In the genomic region with DNA sequence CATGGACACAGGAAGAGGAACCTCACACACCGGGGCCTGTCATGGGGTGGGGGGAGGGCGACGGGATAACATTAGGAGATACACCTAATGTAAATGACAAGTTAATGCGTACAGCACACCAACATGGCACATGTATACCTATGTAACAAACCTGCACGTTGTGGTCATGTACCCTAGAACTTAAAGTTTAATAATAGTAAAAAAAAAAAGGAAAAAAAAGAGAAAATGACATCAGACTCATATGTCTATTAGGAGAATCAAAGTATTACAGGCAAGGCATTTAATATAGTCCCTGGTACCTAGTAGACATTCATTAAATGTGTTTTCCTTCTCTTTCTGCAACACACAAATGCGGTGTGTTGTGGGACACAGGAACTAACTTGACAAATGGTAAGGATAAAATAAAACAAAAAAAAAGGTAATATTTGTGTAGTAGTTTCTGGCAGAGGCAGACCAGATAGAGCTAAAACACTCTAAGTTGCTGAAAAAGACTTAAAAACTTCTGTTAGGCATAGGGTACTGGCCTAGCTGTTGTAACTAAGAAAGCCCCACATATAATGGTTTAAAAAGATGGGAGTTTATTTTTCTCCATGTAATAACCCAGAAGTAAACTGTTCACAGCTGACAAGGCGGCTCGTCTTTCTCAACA, we compare ENCODE assay signal across 14 cellular contexts.
DNase-seq lines count a peak whose midpoint lies in the region; ATAC-seq and TF ChIP-seq lines count a peak whose summit lies in the region.
"Had no signal": no experiment of that assay in that cellular context is flagged by ENCODE, and none has a peak within 500 bp of the region (broad histone marks: within the 10 kb centered on the region; RNA-seq: fewer than 3 reads in every experiment).

No MANE protein-coding gene starts in this region.

- no peak for TF ChIP-seq POLR2A in transverse colon (IDR thresholded peaks at IDR 0.05)

- H3K27ac Mint-ChIP-seq in activated CD4-positive, alpha-beta T cell treated with anti-CD3 and anti-CD28 coated beads, Interleukin-2, amount 10 ng/mL, durations not matched to agents 7 days and 5 days, result peak overlapping the region; percentile 43
- H3K27ac Mint-ChIP-seq in nephron, result peak overlapping the region in 2 of 3 experiments; percentile 1 to 37
- H3K27ac Mint-ChIP-seq: T-helper 17 cell had no signal

- in situ Hi-C loops in transverse colon (cut with MboI; ENCODE audit: low pct_ligation_motif_present in 1 of 4, low pct_unique_long_range_greater_than_20kb in 1 of 4, low sequenced_read_pairs in 3 of 4), result no loop called here

- H3K9me3 ChIP-seq in transverse colon, result no peaks in the 10 kb centered on the region

- H3K27me3 ChIP-seq in transverse colon, result no peaks in the 10 kb centered on the region

- H3K27me3 Mint-ChIP-seq in activated CD4-positive, alpha-beta T cell treated with anti-CD3 and anti-CD28 coated beads, Interleukin-2, amount 10 ng/mL, durations not matched to agents 7 days and 5 days, result peaks cover 20% of the 10 kb centered on the region
- no peaks in the 10 kb centered on the region for H3K27me3 Mint-ChIP-seq in nephron (ENCODE audit: low read depth)
- H3K27me3 Mint-ChIP-seq: T-helper 17 cell had no signal

- ATAC-seq in GM19467 (IDR thresholded peaks at IDR 0.05; ENCODE audit: unreplicated experiment) (no peak), GM19328 (IDR thresholded peaks at IDR 0.05; ENCODE audit: unreplicated experiment) (no peak), GM21723 (IDR thresholded peaks at IDR 0.05; ENCODE audit: unreplicated experiment) (no peak)
- ATAC-seq: stimulated activated naive CD8-positive, alpha-beta T cell treated with anti-CD3 and anti-CD28 coated beads, Interleukin-15, Interleukin-2, amounts not matched to agents 100 U/mL and 50 U/mL, for 24 hours; T-helper 17 cell had no signal

- WGBS in transverse colon (ENCODE audit: low coverage in 1 of 2), 2 donors, result 79 to 83% methylated on average over 7 to 8 of the region's 8 CpGs

- intact Hi-C loops in transverse colon (cut with DNase I; ENCODE audit: low total_unique reads), result no loop called here

- H3K4me3 ChIP-seq in coronary artery (no peak overlapping the region), transverse colon (no peak overlapping the region)

- H3K4me3 Mint-ChIP-seq in activated CD4-positive, alpha-beta T cell treated with anti-CD3 and anti-CD28 coated beads, Interleukin-2, amount 10 ng/mL, durations not matched to agents 7 days and 5 days, result no peak overlapping the region
- H3K4me3 Mint-ChIP-seq in nephron, result no peak overlapping the region
- H3K4me3 Mint-ChIP-seq: T-helper 17 cell had no signal

- H3K4me1 ChIP-seq in transverse colon, result peaks cover 8 to 19% (median 8%) of the 10 kb centered on the region in 4 donors

- H3K36me3 Mint-ChIP-seq in activated CD4-positive, alpha-beta T cell treated with anti-CD3 and anti-CD28 coated beads, Interleukin-2, amount 10 ng/mL, durations not matched to agents 7 days and 5 days (ENCODE audit: low read depth), result no peaks in the 10 kb centered on the region
- H3K36me3 Mint-ChIP-seq in nephron (ENCODE audit: low read depth), result no peaks in the 10 kb centered on the region

- CTCF ChIA-PET in activated CD4-positive, alpha-beta T cell treated with anti-CD3 and anti-CD28 coated beads, Interleukin-2, amount 10 ng/mL, durations not matched to agents 7 days and 5 days (lab: Charles Lee), result interaction anchor here (0.7 to 1.6 kb wide), 2 partner anchors 8 to 272 kb away, joined by 3 to 5 read pairs; no protein-coding TSS in a partner anchor

- TF ChIP-seq CTCF in coronary artery (IDR thresholded peaks at IDR 0.05), result no peak
- TF ChIP-seq CTCF in nephron (IDR thresholded peaks at IDR 0.05; ENCODE audit: unreplicated experiment in 3 of 3), result no peak
- no peak for TF ChIP-seq CTCF in transverse colon (IDR thresholded peaks at IDR 0.05)

- no peak for TF ChIP-seq EP300 in transverse colon (IDR thresholded peaks at IDR 0.05; ENCODE audit: low read depth)

- peaks cover 2% of the 10 kb centered on the region for H3K4me1 Mint-ChIP-seq in activated CD4-positive, alpha-beta T cell treated with anti-CD3 and anti-CD28 coated beads, Interleukin-2, amount 10 ng/mL, durations not matched to agents 7 days and 5 days
- peaks cover 6% of the 10 kb centered on the region for H3K4me1 Mint-ChIP-seq in nephron
- H3K4me1 Mint-ChIP-seq: T-helper 17 cell had no signal

- H3K27ac ChIP-seq in coronary artery (peak overlapping the region; percentile 68 to 85), transverse colon (peak overlapping the region; percentile 68 to 79 (median 76))

- H3K9me3 Mint-ChIP-seq in activated CD4-positive, alpha-beta T cell treated with anti-CD3 and anti-CD28 coated beads, Interleukin-2, amount 10 ng/mL, durations not matched to agents 7 days and 5 days, result no peaks in the 10 kb centered on the region
- peaks cover 7% of the 10 kb centered on the region for H3K9me3 Mint-ChIP-seq in nephron

- DNase-seq in activated CD4-positive, alpha-beta T cell treated with anti-CD3 and anti-CD28 coated beads, Interleukin-2, amount 10 ng/mL, durations not matched to agents 7 days and 5 days, result no peak
- no peak for DNase-seq in activated CD4-positive, alpha-beta T cell treated with anti-CD3 and anti-CD28 coated beads, Interleukin-2, amount 50 U/mL, for 1 hour
- DNase-seq in coronary artery (ENCODE audit: low spot score), result no peak
- no peak for DNase-seq in transverse colon
- DNase-seq: activated effector memory CD4-positive, alpha-beta T cell treated with Interleukin-2 at 50 U/mL for 16 hours; COR-L47; NCI-H345; posterior cingulate gyrus; stimulated activated naive CD8-positive, alpha-beta T cell treated with anti-CD3 and anti-CD28 coated beads, Interleukin-15, Interleukin-2, amounts not matched to agents 100 U/mL and 50 U/mL, for 24 hours; T-helper 17 cell had no signal

- no peaks in the 10 kb centered on the region for H3K36me3 ChIP-seq in transverse colon

- POLR2A ChIA-PET in activated CD4-positive, alpha-beta T cell treated with anti-CD3 and anti-CD28 coated beads, Interleukin-2, amount 10 ng/mL, durations not matched to agents 7 days and 5 days (lab: Charles Lee), result no interaction called here
